In genomic region chr12:116408489-116409217, GRCh38 we compare ENCODE assay signal across 17 cellular contexts.
DNase-seq lines count a peak whose midpoint lies in the region; ATAC-seq, FAIRE-seq and TF ChIP-seq lines count a peak whose summit lies in the region.
"Had no signal": no experiment of that assay in that cellular context is flagged by ENCODE, and none has a peak within 500 bp of the region (broad histone marks: within the 10 kb centered on the region; RNA-seq: fewer than 3 reads in every experiment).

No MANE protein-coding gene starts in this region.

- TF ChIP-seq POLR2A in H1 (IDR thresholded peaks at IDR 0.05; ENCODE audit: control extremely low read depth in 1 of 2, low read depth in 2 of 2, low read length in 2 of 2) (no peak), spleen (IDR thresholded peaks at IDR 0.05) (no peak)

- H3K4me1 Mint-ChIP-seq in nephron = peaks cover 26% of the 10 kb centered on the region

- H3K36me3 Mint-ChIP-seq in nephron (ENCODE audit: low read depth) = no peaks in the 10 kb centered on the region
- H3K36me3 Mint-ChIP-seq in activated naive CD4-positive, alpha-beta T cell treated with anti-CD3 and anti-CD28 coated beads, Interleukin-2, amount 50 U/mL, for 72 hours = no peaks in the 10 kb centered on the region

- H4K8ac ChIP-seq in H1 (ENCODE audit: extremely low read depth, insufficient read depth, low read length) = no peak overlapping the region

- no peaks in the 10 kb centered on the region for H4K20me1 ChIP-seq in H1 (replicated peaks in 1 of 2; ENCODE audit: control insufficient read depth in 1 of 2, insufficient read depth in 2 of 2, low read length in 2 of 2)

- no peak overlapping the region for H3K4me2 ChIP-seq in H1 (ENCODE audit: insufficient read depth in 1 of 2, low read depth in 2 of 2, low read length in 2 of 2)

- H2AK5ac ChIP-seq in H1 (ENCODE audit: low read depth, low read length) = no peak overlapping the region

- H3K36me3 ChIP-seq in HEK293 (ENCODE audit: control insufficient read depth in 2 of 2, insufficient read depth in 1 of 2, low read length in 2 of 2) = no peaks in the 10 kb centered on the region
- H3K36me3 ChIP-seq in H1 (ENCODE audit: control insufficient read depth in 2 of 4, insufficient read depth in 4 of 4, low read length in 3 of 4) = no peaks in the 10 kb centered on the region
- H3K36me3 ChIP-seq in spleen = no peaks in the 10 kb centered on the region

- H2BK15ac ChIP-seq in H1 (ENCODE audit: low read length) = no peak overlapping the region

- no peaks in the 10 kb centered on the region for H3K9me3 Mint-ChIP-seq in nephron
- H3K9me3 Mint-ChIP-seq in activated naive CD4-positive, alpha-beta T cell treated with anti-CD3 and anti-CD28 coated beads, Interleukin-2, amount 50 U/mL, for 72 hours = no peaks in the 10 kb centered on the region
- H3K9me3 Mint-ChIP-seq: CD4-positive, alpha-beta T cell; HFFc6 had no signal

- H3K4me3 ChIP-seq in HEK293 (ENCODE audit: low read depth, low read length) (no peak overlapping the region), H1 (ENCODE audit: extremely low read depth in 1 of 4, insufficient read depth in 2 of 4, low read depth in 3 of 4, low read length in 4 of 4) (no peak overlapping the region), spleen (no peak overlapping the region)

- H3K14ac ChIP-seq in H1 (ENCODE audit: insufficient read length) = no peak overlapping the region

- intact Hi-C loops in spleen (cut with DNase I; ENCODE audit: low total_unique reads) = no loop called here

- TF ChIP-seq CTCF in HEK293 (tag by site-specific recombination; IDR thresholded peaks at IDR 0.05) = no peak
- no peak for TF ChIP-seq CTCF in H1 (IDR thresholded peaks at IDR 0.05; ENCODE audit: control extremely low read depth in 1 of 3, insufficient read depth in 1 of 3, low read depth in 1 of 3, low read length in 3 of 3)
- no peak for TF ChIP-seq CTCF in nephron (IDR thresholded peaks at IDR 0.05; ENCODE audit: unreplicated experiment in 3 of 3)
- no peak for TF ChIP-seq CTCF in spleen (IDR thresholded peaks at IDR 0.05 in 8 of 11, conservative IDR thresholded peaks at IDR 0.05 in 3 of 11)

- no peak overlapping the region for H2BK12ac ChIP-seq in H1 (ENCODE audit: low read depth, low read length)

- H3K27me3 Mint-ChIP-seq in nephron (ENCODE audit: low read depth) = peaks cover 8% of the 10 kb centered on the region
- H3K27me3 Mint-ChIP-seq: B cell; CD4-positive, alpha-beta T cell had no signal

- WGBS in H1 (ENCODE audit: extremely low coverage in 1 of 2, insufficient coverage in 1 of 2, insufficient read length in 1 of 2, insufficient replicate concordance in 2 of 2, low coverage in 1 of 2, low lambda C conversion rate in 2 of 2, missing lambda C conversion rate in 1 of 2), 2 experiments = 90% methylated on average over 13 of the region's 13 CpGs; no CpG with 5 or more reads in 1 of the 2 experiments
- WGBS in spleen, 5 donors = 90 to 97% (median 95%) methylated on average over 13 of the region's 13 CpGs

- H3K9ac ChIP-seq in H1 (replicated peaks in 1 of 4; ENCODE audit: extremely low read depth in 1 of 4, low read depth in 3 of 4, low read length in 3 of 4) = no peak overlapping the region

- no peak overlapping the region for H3K23ac ChIP-seq in H1 (ENCODE audit: insufficient read length)

- no peak for DNase-seq in H1 (ENCODE audit: low read depth in 1 of 2, low spot score in 2 of 2)
- DNase-seq in spleen = peak; percentile 29
- no peak for DNase-seq in middle frontal gyrus (ENCODE audit: extremely low spot score, low spot score)
- no peak for DNase-seq in activated naive CD4-positive, alpha-beta T cell treated with anti-CD3 and anti-CD28 coated beads, Interleukin-2, amount 50 U/mL, for 72 hours (ENCODE audit: low spot score in 2 of 2)
- DNase-seq in NCI-H2171 treated with DMSO at 0.1 percent for 48 hours (lab: John Stamatoyannopoulos, UW) = no peak
- DNase-seq: C1 segment of cervical spinal cord; Calu3; CD4-positive, alpha-beta T cell; DMS 273 treated with DMSO at 0.1 percent for 48 hours; H7; HFFc6 had no signal

- H3K4ac ChIP-seq in H1 (replicated peaks; ENCODE audit: insufficient read length, low read depth, low read length) = no peak overlapping the region

- no peak overlapping the region for H4K91ac ChIP-seq in H1 (replicated peaks; ENCODE audit: insufficient read length, low read length)

- no peak for TF ChIP-seq EP300 in H1 (IDR thresholded peaks at IDR 0.05; ENCODE audit: borderline replicate concordance in 1 of 2, low read depth in 2 of 2, low read length in 2 of 2)

- no peak overlapping the region for H2BK120ac ChIP-seq in H1 (replicated peaks; ENCODE audit: low read depth, low read length)

- H3K23me2 ChIP-seq in H1 (ENCODE audit: low read depth, low read length) = no peaks in the 10 kb centered on the region

- FAIRE-seq in H1 (lab: Jason Lieb, UNC) = no peak
- FAIRE-seq: HepG2, HTR-8/SVneo had no signal

- H3K4me3 Mint-ChIP-seq in nephron = no peak overlapping the region
- H3K4me3 Mint-ChIP-seq: B cell; CD4-positive, alpha-beta T cell; HFFc6 had no signal

- H3K27ac ChIP-seq in HEK293 (ENCODE audit: extremely low read depth, low read depth, low read length) (no peak overlapping the region), H1 (ENCODE audit: low read depth, low read length) (no peak overlapping the region), spleen (no peak overlapping the region)

- no peaks in the 10 kb centered on the region for H3K4me1 ChIP-seq in HEK293 (ENCODE audit: control insufficient read depth, insufficient read depth, low read length)
- H3K4me1 ChIP-seq in H1 (replicated peaks in 1 of 4; ENCODE audit: control insufficient read depth in 3 of 4, insufficient read depth in 4 of 4, low read length in 3 of 4) = peaks cover 0 to 3% (median 0%) of the 10 kb centered on the region in 4 experiments; a peak in 2 of 7 replicates
- peaks cover 0 to 53% (median 16%) of the 10 kb centered on the region in 6 donors for H3K4me1 ChIP-seq in spleen

- ATAC-seq in HG02840 (IDR thresholded peaks at IDR 0.05; ENCODE audit: low FRiP score, unreplicated experiment) = no peak
- no peak for ATAC-seq in activated naive CD4-positive, alpha-beta T cell treated with anti-CD3 and anti-CD28 coated beads, Interleukin-2, amount 50 U/mL, for 72 hours
- ATAC-seq: HepG2 had no signal

- no peak overlapping the region for H4K5ac ChIP-seq in H1 (ENCODE audit: insufficient read length, low read depth, low read length)

- TF ChIP-seq RAD21 in H1 (IDR thresholded peaks at IDR 0.05 in 1 of 2, conservative IDR thresholded peaks at IDR 0.05 in 1 of 2; ENCODE audit: low read depth in 2 of 2, low read length in 2 of 2) = no peak

- CTCF ChIA-PET in HEK293 (lab: Yijun Ruan, JAX) = no interaction called here
- CTCF ChIA-PET in H1 (lab: Charles Lee; ENCODE audit: partially characterized antibody) = interaction anchor here (1.2 kb wide), 1 partner anchor 17 kb away, joined by 3 read pairs; no protein-coding TSS in a partner anchor

- H3K27ac Mint-ChIP-seq in nephron = peak overlapping the region; percentile 17 to 44 (median 37)
- no peak overlapping the region for H3K27ac Mint-ChIP-seq in activated naive CD4-positive, alpha-beta T cell treated with anti-CD3 and anti-CD28 coated beads, Interleukin-2, amount 50 U/mL, for 72 hours
- H3K27ac Mint-ChIP-seq: B cell; CD4-positive, alpha-beta T cell; HFFc6 had no signal

- H3K9me3 ChIP-seq in HEK293 (ENCODE audit: control insufficient read depth, insufficient read depth, low read depth, low read length) = no peaks in the 10 kb centered on the region
- no peaks in the 10 kb centered on the region for H3K9me3 ChIP-seq in H1 (ENCODE audit: insufficient read depth in 2 of 2, low read depth in 1 of 2, low read length in 1 of 2)
- H3K9me3 ChIP-seq in spleen = no peaks in the 10 kb centered on the region

- H3K18ac ChIP-seq in H1 (ENCODE audit: extremely low read depth, low read length) = no peak overlapping the region

- POLR2A ChIA-PET in HEK293 (lab: Yijun Ruan, JAX) = interaction anchor here (0.9 kb wide), 1 partner anchor 65 kb away, joined by 4 read pairs; no protein-coding TSS in a partner anchor
- POLR2A ChIA-PET in H1 (lab: Charles Lee; ENCODE audit: partially characterized antibody) = interaction anchor here (0.8 kb wide), 1 partner anchor 18 kb away, joined by 4 read pairs; no protein-coding TSS in a partner anchor

- H3K56ac ChIP-seq in H1 (replicated peaks; ENCODE audit: insufficient read length, low read depth, low read length) = no peak overlapping the region

- H3K27me3 ChIP-seq in H1 (replicated peaks in 1 of 4; ENCODE audit: control insufficient read depth in 3 of 4, extremely low read depth in 1 of 4, insufficient read depth in 3 of 4, low read length in 3 of 4) = no peaks in the 10 kb centered on the region
- H3K27me3 ChIP-seq in spleen (replicated peaks in 1 of 7) = no peaks in the 10 kb centered on the region

- 0 out of 2 replicates have a peak overlapping the region, but pooled peaks have one; percentile 30 for H2AFZ ChIP-seq in H1 (ENCODE audit: low read length)

- H2BK20ac ChIP-seq in H1 (ENCODE audit: low read length) = no peak overlapping the region

- no peaks in the 10 kb centered on the region for H3K79me2 ChIP-seq in H1 (ENCODE audit: control insufficient read depth in 1 of 2, insufficient read depth in 2 of 2, low read length in 2 of 2)

- no peaks in the 10 kb centered on the region for H3K79me1 ChIP-seq in H1 (ENCODE audit: low read depth, low read length)

- no peak overlapping the region for H2BK5ac ChIP-seq in H1 (ENCODE audit: low read depth, low read length)

TF ChIP-seq in HEK293, 187 proteins besides CTCF, POLR2A, EP300 and RAD21:
- TF ChIP-seq ZNF266 (tag by site-specific recombination; IDR thresholded peaks at IDR 0.05; ENCODE audit: low read depth) (peak; percentile 95), ZNF580 (tag by site-specific recombination; IDR thresholded peaks at IDR 0.05) (no peak)
TF ChIP-seq in HEK293: peak in this region for 1.

TF ChIP-seq in H1, 55 proteins besides CTCF, POLR2A, EP300 and RAD21 (continues in another document):
- TF ChIP-seq NRF1 (IDR thresholded peaks at IDR 0.05; ENCODE audit: low read depth, low read length) = no peak
- no peak for TF ChIP-seq SUZ12 (IDR thresholded peaks at IDR 0.05; ENCODE audit: low read length)
- TF ChIP-seq BRCA1 (IDR thresholded peaks at IDR 0.05; ENCODE audit: low read depth, low read length) = no peak
- TF ChIP-seq SIX5 (IDR thresholded peaks at IDR 0.05; ENCODE audit: low read depth, low read length) = no peak
- TF ChIP-seq MAX (IDR thresholded peaks at IDR 0.05) = no peak

Comparison
In these comparisons a context has a peak if more than half of its experiments do, and no peak if none do; other contexts are left out.
1. H3K27ac Mint-ChIP-seq: peak in nephron (3 of 3); none in activated naive CD4-positive, alpha-beta T cell treated with anti-CD3 and anti-CD28 coated beads, Interleukin-2, amount 50 U/mL, for 72 hours (0 of 2).